In the genomic region with DNA sequence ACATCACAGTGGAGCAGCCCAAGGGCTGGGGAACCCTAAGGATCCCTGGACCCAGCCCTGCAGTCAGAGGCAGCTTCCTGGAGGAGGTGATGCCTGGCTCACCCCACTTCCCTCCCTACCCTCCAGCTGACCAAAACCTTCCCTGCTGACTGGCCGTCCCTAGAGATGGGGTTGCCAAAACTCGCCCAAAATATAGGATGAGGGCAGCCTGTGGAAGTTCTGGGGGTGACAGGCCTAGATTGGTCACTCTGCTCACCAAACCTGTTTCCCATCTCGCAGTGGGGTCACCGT, we compare ENCODE assay signal across 1 cellular context.
TF ChIP-seq lines count a peak whose summit lies in the region.

No MANE protein-coding gene starts in this region.

TF ChIP-seq in liver, 16 proteins besides CTCF, POLR2A, EP300 and RAD21 (continued from another document):
- TF ChIP-seq EGR1 (IDR thresholded peaks at IDR 0.05; ENCODE audit: low read depth in 2 of 2), result no peak
- TF ChIP-seq YY1 (IDR thresholded peaks at IDR 0.05), result no peak
- no peak for TF ChIP-seq TAF1 (conservative IDR thresholded peaks at IDR 0.05)
- no peak for TF ChIP-seq FOXA1 (IDR thresholded peaks at IDR 0.05)
- no peak for TF ChIP-seq FOXA2 (IDR thresholded peaks at IDR 0.05)
